ENCODE assay signal across 19 cellular contexts in the genomic region with DNA sequence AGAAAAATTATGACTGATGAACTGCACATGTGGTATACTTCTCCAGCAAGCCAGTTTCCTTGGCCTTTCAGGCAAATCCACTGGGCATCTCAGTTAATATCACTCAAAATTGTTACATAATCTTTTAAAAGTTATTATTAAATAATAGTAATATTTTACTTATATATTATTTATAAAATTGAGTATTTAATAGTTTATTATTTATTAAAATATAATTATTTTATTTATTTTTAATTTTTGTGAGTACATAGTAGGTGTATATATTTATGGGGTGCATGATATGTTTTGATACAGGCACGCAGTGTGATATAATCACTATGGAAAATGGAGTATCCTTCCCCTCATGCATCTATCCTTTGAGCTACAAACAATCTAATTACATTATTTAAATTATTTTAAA.
DNase-seq lines count a peak whose midpoint lies in the region; FAIRE-seq and TF ChIP-seq lines count a peak whose summit lies in the region.
"Had no signal": no experiment of that assay in that cellular context is flagged by ENCODE, and none has a peak within 500 bp of the region (broad histone marks: within the 10 kb centered on the region; RNA-seq: fewer than 3 reads in every experiment).

No MANE protein-coding gene starts in this region.

- H3K36me3 Mint-ChIP-seq in nephron progenitor cell (ENCODE audit: low read depth) = peaks cover 5% of the 10 kb centered on the region
- H3K36me3 Mint-ChIP-seq: CD8-positive, alpha-beta T cell had no signal

- no peaks in the 10 kb centered on the region for H3K9me3 Mint-ChIP-seq in nephron progenitor cell

- no peak overlapping the region for H3K4me3 Mint-ChIP-seq in nephron progenitor cell
- H3K4me3 Mint-ChIP-seq: B cell; CD4-positive, alpha-beta T cell; CD8-positive, alpha-beta T cell had no signal

- FAIRE-seq in G401.6 (lab: Jason Lieb, UNC) = peak; percentile 30
- peak; percentile 18 for FAIRE-seq in endometrium (lab: Jason Lieb, UNC)
- FAIRE-seq: A549, D721Med, GM12878, GM12892, GM19239 had no signal

- H3K27me3 Mint-ChIP-seq in nephron progenitor cell (ENCODE audit: low read depth, poor library complexity) = no peaks in the 10 kb centered on the region
- H3K27me3 Mint-ChIP-seq: B cell; CD4-positive, alpha-beta T cell had no signal

- TF ChIP-seq CTCF in GM13977 (IDR thresholded peaks at IDR 0.05; ENCODE audit: extremely low read depth, insufficient read depth, missing control alignments) = no peak
- TF ChIP-seq CTCF in nephron progenitor cell (IDR thresholded peaks at IDR 0.05) = no peak

- no peak overlapping the region for H3K27ac Mint-ChIP-seq in nephron progenitor cell
- H3K27ac Mint-ChIP-seq: B cell; CD4-positive, alpha-beta T cell; CD8-positive, alpha-beta T cell had no signal

- in situ Hi-C loops in GM13977 (cut with MboI; ENCODE audit: low pct_unique_long_range_greater_than_20kb, low sequenced_read_pairs, unreplicated experiment) = no loop called here

- H3K4me1 Mint-ChIP-seq in nephron progenitor cell = no peaks in the 10 kb centered on the region
- H3K4me1 Mint-ChIP-seq: B cell had no signal

- DNase-seq in GM13977 (ENCODE audit: low spot score) (no peak), HuH-7 (ENCODE audit: low spot score) (no peak), nephron progenitor cell (no peak)
- DNase-seq: 8988T; AML-193; Caco-2; Calu3; CD4-positive, alpha-beta T cell; CD8-positive, alpha-beta T cell; DMS79 treated with DMSO at 0.1 percent for 48 hours; GDM1 had no signal
